25 cellular contexts compared by ENCODE assay signal in the genomic region with DNA sequence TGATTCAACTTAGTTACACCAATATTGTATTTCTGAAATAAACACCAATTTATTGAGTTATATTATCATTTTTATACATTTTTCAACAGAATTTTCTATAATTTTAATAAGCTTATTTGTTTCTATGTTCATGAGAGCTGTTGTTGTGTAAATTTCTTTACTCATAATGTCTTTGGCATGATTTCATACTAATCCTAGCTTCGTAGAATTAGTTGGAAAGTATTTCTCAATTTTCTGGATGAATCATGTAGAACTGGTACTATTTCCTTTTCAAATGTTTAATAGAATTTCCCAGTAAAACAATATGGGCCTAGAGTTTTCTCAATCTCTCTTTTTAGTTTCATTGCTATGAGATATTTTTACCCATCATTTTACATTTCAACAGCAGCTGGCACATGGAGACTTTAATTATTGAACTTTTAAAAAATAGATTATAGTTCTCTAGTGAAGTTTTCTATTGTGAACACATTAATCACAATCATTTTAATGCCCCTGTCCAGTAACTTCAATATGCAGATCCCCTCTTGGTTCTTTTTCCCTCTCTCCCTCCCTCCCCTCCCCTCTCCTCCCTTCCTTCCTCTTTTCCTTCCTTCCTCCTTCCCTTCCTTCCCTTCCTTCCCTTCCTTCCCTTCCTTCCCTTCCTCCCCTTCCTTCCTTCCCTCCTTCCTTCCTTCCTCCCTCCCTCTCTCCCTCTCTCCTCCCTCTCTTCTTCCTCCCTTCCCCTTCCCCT.
"Had no signal": no experiment of that assay in that cellular context is flagged by ENCODE, and none has a peak within 500 bp of the region (broad histone marks: within the 10 kb centered on the region; RNA-seq: fewer than 3 reads in every experiment).

No MANE protein-coding gene starts in this region.

- H3K36me3 Mint-ChIP-seq: immature natural killer cell, mesothelial cell of epicardium had no signal

- FAIRE-seq: endometrium, frontal cortex, kidney had no signal

- H3K27ac Mint-ChIP-seq: dendritic cell treated with granulocyte-macrophage colony-stimulating factor and Interleukin-4, amounts not matched to agents 40 ng/mL and 50 ng/mL, for 4 days; effector memory CD8-positive, alpha-beta T cell; endodermal cell; immature natural killer cell; mesothelial cell of epicardium had no signal

- H3K4me1 Mint-ChIP-seq: immature natural killer cell had no signal

- H3K4me3 Mint-ChIP-seq: dendritic cell treated with granulocyte-macrophage colony-stimulating factor and Interleukin-4, amounts not matched to agents 40 ng/mL and 50 ng/mL, for 4 days; effector memory CD8-positive, alpha-beta T cell; endodermal cell; immature natural killer cell; mesothelial cell of epicardium had no signal

- H3K27me3 Mint-ChIP-seq: dendritic cell treated with granulocyte-macrophage colony-stimulating factor and Interleukin-4, amounts not matched to agents 40 ng/mL and 50 ng/mL, for 4 days; effector memory CD8-positive, alpha-beta T cell had no signal

- H3K4me3 ChIP-seq: colonic mucosa, esophagus muscularis mucosa, gastroesophageal sphincter, heart left ventricle, hepatocyte, left lung, lower lobe of right lung, mucosa of descending colon had no signal

- H3K9me3 Mint-ChIP-seq: endodermal cell had no signal

- H3K36me3 ChIP-seq: colonic mucosa, esophagus muscularis mucosa, gastroesophageal sphincter, heart left ventricle, left lung, lower lobe of right lung had no signal

- DNase-seq: colonic mucosa; cortex of kidney; effector CD8-positive, alpha-beta T cell; effector memory CD8-positive, alpha-beta T cell; endodermal cell; heart left ventricle; hypothalamus; immature natural killer cell; islet precursor cell; kidney; kidney glomerular epithelial cell; left colon; left lung; left ventricle myocardium superior; lower lobe of right lung; mesenchymal stem cell; mucosa of descending colon had no signal

- H3K27me3 ChIP-seq: colonic mucosa, esophagus muscularis mucosa, foreskin keratinocyte, gastroesophageal sphincter, heart left ventricle, hepatocyte, left lung had no signal

- ATAC-seq: effector memory CD8-positive, alpha-beta T cell; foreskin keratinocyte; gastroesophageal sphincter; heart left ventricle; left colon; left lung; left ventricle myocardium superior; lower lobe of right lung; mucosa of descending colon had no signal
